ENCODE assay signal across 9 cellular contexts in genomic region chr6:94658929-94659328, GRCh38.
"Had no signal": no experiment of that assay in that cellular context is flagged by ENCODE, and none has a peak within 500 bp of the region (broad histone marks: within the 10 kb centered on the region; RNA-seq: fewer than 3 reads in every experiment).

No MANE protein-coding gene starts in this region.

- H3K4me1 Mint-ChIP-seq: GM23338 had no signal

- DNase-seq: GM23248, GOT3, H7, H9, HCEC 1CT, HFFc6 had no signal

- H3K4me3 ChIP-seq: GM23248, GM23338, HAP-1 had no signal

- H3K4me2 ChIP-seq: GM23338 had no signal

- H3K9me3 Mint-ChIP-seq: GM23338 had no signal

- H3K4me3 Mint-ChIP-seq: GM23338, H9, HFFc6 had no signal

- H3K27ac ChIP-seq: GM23248 had no signal

- H3K9ac ChIP-seq: GM23248 had no signal

- H3K9me3 ChIP-seq: HAP-1 had no signal

- H3K36me3 ChIP-seq: HAP-1 had no signal

- H3K4me1 ChIP-seq: HAP-1 had no signal

- ATAC-seq: GM23338, HCT116 had no signal

- H3K27ac Mint-ChIP-seq: GM23338, HFFc6 had no signal
